Comparison of ENCODE assay signal across 7 cellular contexts in the genomic region with DNA sequence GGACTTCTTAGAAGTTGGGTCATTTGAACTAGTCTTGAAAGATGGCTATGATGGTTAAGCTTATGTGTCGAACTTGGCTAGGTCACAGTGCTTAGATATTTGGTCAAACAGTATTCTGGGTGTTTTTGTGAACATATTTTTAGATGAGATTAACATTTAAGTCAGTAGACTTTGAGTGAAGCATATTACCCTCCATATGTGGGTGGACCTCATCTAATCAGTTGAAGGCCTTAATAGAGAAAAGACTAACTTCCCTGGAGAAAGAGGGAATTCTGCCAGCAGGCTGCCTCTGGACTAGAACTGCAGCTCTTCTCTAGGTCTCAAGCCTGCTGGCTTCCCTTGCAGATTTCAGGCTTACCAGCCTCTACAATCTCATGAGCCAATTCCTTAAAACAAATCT.
"Had no signal": no experiment of that assay in that cellular context is flagged by ENCODE, and none has a peak within 500 bp of the region (broad histone marks: within the 10 kb centered on the region; RNA-seq: fewer than 3 reads in every experiment).

No MANE protein-coding gene starts in this region.

- H3K9ac ChIP-seq: KMS-11 had no signal

- ATAC-seq: HepG2 had no signal

- DNase-seq: IMR-90, KBM-7, KG1 had no signal

- H3K27ac ChIP-seq: HL-60, KMS-11 had no signal

- FAIRE-seq: HepG2, HTR-8/SVneo had no signal

- H3K4me2 ChIP-seq: KMS-11 had no signal
